6 cellular contexts compared by ENCODE assay signal in the genomic region with DNA sequence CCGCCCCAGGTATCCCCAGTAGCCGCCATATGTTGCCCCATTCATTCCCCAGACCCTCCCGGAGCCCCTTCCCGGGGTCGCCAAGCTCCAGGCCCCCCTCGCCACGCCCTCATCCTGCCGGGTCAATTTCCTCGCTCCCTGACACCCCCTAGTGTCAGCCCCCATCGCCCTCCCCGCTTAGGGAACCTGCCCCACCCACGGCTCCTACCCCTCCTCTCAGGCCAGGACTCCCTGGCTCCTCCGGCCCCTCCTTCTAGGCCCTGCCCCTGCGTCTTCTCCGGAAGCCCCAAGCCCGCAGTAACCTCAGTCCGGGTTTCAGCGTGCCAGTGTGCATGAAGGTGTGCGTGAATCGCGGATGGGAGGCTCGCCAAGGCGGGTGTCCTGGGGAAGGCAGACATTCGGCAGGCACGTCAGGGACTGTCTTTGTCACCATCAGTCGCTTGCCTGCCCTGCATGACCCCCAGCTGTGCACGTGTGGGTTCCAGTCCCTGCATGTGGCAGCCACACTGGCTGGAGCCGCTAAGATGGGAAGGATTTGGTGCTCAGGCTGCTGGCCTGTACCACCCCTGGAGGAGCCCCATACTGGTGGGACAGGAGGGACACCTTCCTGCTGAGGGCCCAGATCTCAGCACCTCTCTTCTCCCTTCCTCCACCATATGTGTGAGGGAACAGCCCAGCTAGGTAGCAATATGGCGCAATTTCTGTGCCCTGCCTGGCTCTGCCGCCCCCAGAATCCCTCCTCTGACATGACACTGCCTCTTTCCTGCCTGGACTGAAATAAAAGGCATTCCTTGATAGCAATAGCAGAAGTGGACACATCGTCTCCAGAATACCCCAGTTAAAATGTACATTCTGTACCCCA. TPM values are rescaled to one million over a fixed set of nuclear protein-coding genes. Genes with fewer than 3 reads are reported as not detected.
A peak's percentile ranks its signal among the peaks of the same experiment; 100 is the strongest.
DNase-seq lines count a peak whose midpoint lies in the region; ATAC-seq and TF ChIP-seq lines count a peak whose summit lies in the region.

No MANE protein-coding gene starts in this region.

- H3K9me3 ChIP-seq in mucosa of descending colon = no peaks in the 10 kb centered on the region

- H3K4me1 ChIP-seq in mucosa of descending colon (ENCODE audit: low read depth) = peaks cover 21% of the 10 kb centered on the region

- H3K27me3 ChIP-seq in GM06990 (replicated peaks; ENCODE audit: control insufficient read depth, insufficient read depth, low read length) = no peaks in the 10 kb centered on the region; the same call in 1 of the 2 replicates

- intact Hi-C loops in mucosa of descending colon (cut with DNase I, micrococcal nuclease) = no loop called here

- H3K4me3 ChIP-seq in GM06990 (replicated peaks; ENCODE audit: low read depth, low read length) (peak overlapping the region; percentile 68), mucosa of descending colon (no peak overlapping the region)

- H3K9me3 Mint-ChIP-seq in activated naive CD4-positive, alpha-beta T cell treated with anti-CD3 and anti-CD28 coated beads, Interleukin-2, amount 50 U/mL, for 72 hours = no peaks in the 10 kb centered on the region

- H3K36me3 ChIP-seq in GM06990 (ENCODE audit: control insufficient read depth, insufficient read depth, low read length) (no peaks in the 10 kb centered on the region), mucosa of descending colon (ENCODE audit: low read depth) (no peaks in the 10 kb centered on the region)

- peak; percentile 11 for ATAC-seq in HG03159 (IDR thresholded peaks at IDR 0.05; ENCODE audit: unreplicated experiment)
- peak; percentile 41 to 53 for ATAC-seq in activated naive CD4-positive, alpha-beta T cell treated with anti-CD3 and anti-CD28 coated beads, Interleukin-2, amount 50 U/mL, for 72 hours
- peak; percentile 8 for ATAC-seq in mucosa of descending colon
- no peak for ATAC-seq in HG02884 (IDR thresholded peaks at IDR 0.05; ENCODE audit: unreplicated experiment)

- no peak overlapping the region for H3K27ac Mint-ChIP-seq in activated naive CD4-positive, alpha-beta T cell treated with anti-CD3 and anti-CD28 coated beads, Interleukin-2, amount 50 U/mL, for 72 hours

- peak; percentile 44 for TF ChIP-seq CTCF in GM06990 (IDR thresholded peaks at IDR 0.05; ENCODE audit: insufficient read depth, low read length, poor library complexity, severe bottlenecking)
- TF ChIP-seq CTCF in mucosa of descending colon (IDR thresholded peaks at IDR 0.05) = no peak

- DNase-seq in GM06990 (ENCODE audit: extremely low read depth, insufficient read length) (no peak), mucosa of descending colon (peak; percentile 58 to 76 (median 73)), pons (ENCODE audit: low spot score) (no peak)
- no peak for DNase-seq in activated naive CD4-positive, alpha-beta T cell treated with anti-CD3 and anti-CD28 coated beads, Interleukin-2, amount 50 U/mL, for 72 hours (ENCODE audit: low spot score in 2 of 2)

- no peaks in the 10 kb centered on the region for H3K36me3 Mint-ChIP-seq in activated naive CD4-positive, alpha-beta T cell treated with anti-CD3 and anti-CD28 coated beads, Interleukin-2, amount 50 U/mL, for 72 hours

RNA-seq across cellular contexts. Expression of a gene that starts 0.7 kb away (rescaled TPM):
- total RNA-seq in activated naive CD4-positive, alpha-beta T cell treated with anti-CD3 and anti-CD28 coated beads, Interleukin-2, amount 50 U/mL, for 72 hours = under 1 TPM; 0.06 to 0.50 TPM
- 10 to 100 TPM in 2 of 3 donors, 1 to 10 TPM in 1; 5.1 to 23.4 (median 16.1) TPM for total RNA-seq in mucosa of descending colon

RNA-seq across cellular contexts. Expression of a gene that starts 7.9 kb away (rescaled TPM):
- not detected for total RNA-seq in activated naive CD4-positive, alpha-beta T cell treated with anti-CD3 and anti-CD28 coated beads, Interleukin-2, amount 50 U/mL, for 72 hours
- total RNA-seq in mucosa of descending colon = 1,000 to 10,000 TPM in 2 of 3 donors, 100 to 1,000 TPM in 1; 932 to 1,439 (median 1,228) TPM

RNA-seq across cellular contexts. Expression of a gene that starts 18.0 kb away (rescaled TPM):
- total RNA-seq in activated naive CD4-positive, alpha-beta T cell treated with anti-CD3 and anti-CD28 coated beads, Interleukin-2, amount 50 U/mL, for 72 hours = 1 to 10 TPM; 1.6 to 2.8 TPM
- total RNA-seq in mucosa of descending colon = 100 to 1,000 TPM in 1 of 3 donors, 10 to 100 TPM in 2; 34.9 to 204 (median 37.2) TPM

RNA-seq across cellular contexts. Expression of a gene that starts 23.8 kb away (rescaled TPM):
- 10 to 100 TPM; 48.6 to 96.4 TPM for total RNA-seq in activated naive CD4-positive, alpha-beta T cell treated with anti-CD3 and anti-CD28 coated beads, Interleukin-2, amount 50 U/mL, for 72 hours
- 10 to 100 TPM in 2 of 3 donors, 1 to 10 TPM in 1; 9.4 to 16.4 (median 10.5) TPM for total RNA-seq in mucosa of descending colon

RNA-seq across cellular contexts. Expression of a gene that starts 35.2 kb away (rescaled TPM):
- total RNA-seq in activated naive CD4-positive, alpha-beta T cell treated with anti-CD3 and anti-CD28 coated beads, Interleukin-2, amount 50 U/mL, for 72 hours = 10 to 100 TPM in 1 of 2 donors, 1 to 10 TPM in 1; 5.8 to 14.2 TPM
- total RNA-seq in mucosa of descending colon = 100 to 1,000 TPM in 1 of 3 donors, 10 to 100 TPM in 2; 15.6 to 120 (median 21.1) TPM

Comparison
In these comparisons a context has a peak if more than half of its experiments do, and no peak if none do; other contexts are left out.
1. DNase-seq: peak in mucosa of descending colon (3 of 3); none in GM06990 (single experiment), activated naive CD4-positive, alpha-beta T cell treated with anti-CD3 and anti-CD28 coated beads, Interleukin-2, amount 50 U/mL, for 72 hours (0 of 2) and pons (single experiment).
2. RNA of a gene that starts 0.7 kb away (total RNA-seq): 5.1 to 23.4 TPM in mucosa of descending colon; 0.06 to 0.50 TPM in activated naive CD4-positive, alpha-beta T cell treated with anti-CD3 and anti-CD28 coated beads, Interleukin-2, amount 50 U/mL, for 72 hours; every median in the first group is over 4 times any median in the second.
3. RNA of a gene that starts 7.9 kb away (total RNA-seq): 932 to 1,439 TPM in mucosa of descending colon; not detected in activated naive CD4-positive, alpha-beta T cell treated with anti-CD3 and anti-CD28 coated beads, Interleukin-2, amount 50 U/mL, for 72 hours; every median in the first group is over 100 times any median in the second.
4. RNA of a gene that starts 18.0 kb away (total RNA-seq): 34.9 to 204 TPM in mucosa of descending colon; 1.6 to 2.8 TPM in activated naive CD4-positive, alpha-beta T cell treated with anti-CD3 and anti-CD28 coated beads, Interleukin-2, amount 50 U/mL, for 72 hours; every median in the first group is over 4 times any median in the second.